1 cellular context compared by ENCODE assay signal in genomic region chr17:62572488-62573469, GRCh38.
TF ChIP-seq lines count a peak whose summit lies in the region.

No MANE protein-coding gene starts in this region.

TF ChIP-seq in WTC11, 78 proteins besides CTCF, POLR2A, EP300 and RAD21 (continued from another document):
- TF ChIP-seq, protein P1, sequence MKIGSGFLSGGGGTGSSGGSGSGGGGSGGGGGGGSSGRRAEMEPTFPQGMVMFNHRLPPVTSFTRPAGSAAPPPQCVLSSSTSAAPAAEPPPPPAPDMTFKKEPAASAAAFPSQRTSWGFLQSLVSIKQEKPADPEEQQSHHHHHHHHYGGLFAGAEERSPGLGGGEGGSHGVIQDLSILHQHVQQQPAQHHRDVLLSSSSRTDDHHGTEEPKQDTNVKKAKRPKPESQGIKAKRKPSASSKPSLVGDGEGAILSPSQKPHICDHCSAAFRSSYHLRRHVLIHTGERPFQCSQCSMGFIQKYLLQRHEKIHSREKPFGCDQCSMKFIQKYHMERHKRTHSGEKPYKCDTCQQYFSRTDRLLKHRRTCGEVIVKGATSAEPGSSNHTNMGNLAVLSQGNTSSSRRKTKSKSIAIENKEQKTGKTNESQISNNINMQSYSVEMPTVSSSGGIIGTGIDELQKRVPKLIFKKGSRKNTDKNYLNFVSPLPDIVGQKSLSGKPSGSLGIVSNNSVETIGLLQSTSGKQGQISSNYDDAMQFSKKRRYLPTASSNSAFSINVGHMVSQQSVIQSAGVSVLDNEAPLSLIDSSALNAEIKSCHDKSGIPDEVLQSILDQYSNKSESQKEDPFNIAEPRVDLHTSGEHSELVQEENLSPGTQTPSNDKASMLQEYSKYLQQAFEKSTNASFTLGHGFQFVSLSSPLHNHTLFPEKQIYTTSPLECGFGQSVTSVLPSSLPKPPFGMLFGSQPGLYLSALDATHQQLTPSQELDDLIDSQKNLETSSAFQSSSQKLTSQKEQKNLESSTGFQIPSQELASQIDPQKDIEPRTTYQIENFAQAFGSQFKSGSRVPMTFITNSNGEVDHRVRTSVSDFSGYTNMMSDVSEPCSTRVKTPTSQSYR (CRISPR knock-in tag; IDR thresholded peaks at IDR 0.05): no peak
- TF ChIP-seq NFE2L1 (CRISPR knock-in tag; IDR thresholded peaks at IDR 0.05) (no peak), KAT7 (CRISPR knock-in tag; IDR thresholded peaks at IDR 0.05; ENCODE audit: borderline replicate concordance) (no peak), EMX1 (CRISPR knock-in tag; IDR thresholded peaks at IDR 0.05) (no peak), ZNF671 (CRISPR knock-in tag; IDR thresholded peaks at IDR 0.05) (no peak), ESRRA (CRISPR knock-in tag; IDR thresholded peaks at IDR 0.05; ENCODE audit: borderline replicate concordance) (no peak), ZNF532 (CRISPR knock-in tag; IDR thresholded peaks at IDR 0.05; ENCODE audit: borderline replicate concordance) (no peak)
- TF ChIP-seq, protein P2, sequence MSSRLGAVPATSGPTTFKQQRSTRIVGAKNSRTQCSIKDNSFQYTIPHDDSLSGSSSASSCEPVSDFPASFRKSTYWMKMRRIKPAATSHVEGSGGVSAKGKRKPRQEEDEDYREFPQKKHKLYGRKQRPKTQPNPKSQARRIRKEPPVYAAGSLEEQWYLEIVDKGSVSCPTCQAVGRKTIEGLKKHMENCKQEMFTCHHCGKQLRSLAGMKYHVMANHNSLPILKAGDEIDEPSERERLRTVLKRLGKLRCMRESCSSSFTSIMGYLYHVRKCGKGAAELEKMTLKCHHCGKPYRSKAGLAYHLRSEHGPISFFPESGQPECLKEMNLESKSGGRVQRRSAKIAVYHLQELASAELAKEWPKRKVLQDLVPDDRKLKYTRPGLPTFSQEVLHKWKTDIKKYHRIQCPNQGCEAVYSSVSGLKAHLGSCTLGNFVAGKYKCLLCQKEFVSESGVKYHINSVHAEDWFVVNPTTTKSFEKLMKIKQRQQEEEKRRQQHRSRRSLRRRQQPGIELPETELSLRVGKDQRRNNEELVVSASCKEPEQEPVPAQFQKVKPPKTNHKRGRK (CRISPR knock-in tag; IDR thresholded peaks at IDR 0.05; ENCODE audit: borderline replicate concordance): no peak
TF ChIP-seq in WTC11: peak in this region for 0.
